In genomic region chr1:27789511-27790154, GRCh38 we compare ENCODE assay signal across 12 cellular contexts. TPM values are rescaled to one million over a fixed set of nuclear protein-coding genes. Genes with fewer than 3 reads are reported as not detected.
DNase-seq lines count a peak whose midpoint lies in the region; ATAC-seq and TF ChIP-seq lines count a peak whose summit lies in the region.
"Had no signal": no experiment of that assay in that cellular context is flagged by ENCODE, and none has a peak within 500 bp of the region (broad histone marks: within the 10 kb centered on the region; RNA-seq: fewer than 3 reads in every experiment).

No MANE protein-coding gene starts in this region.

- H3K27ac ChIP-seq in gastroesophageal sphincter (peak overlapping the region in 3 of 4 donors; percentile 33 to 51 (median 33)), parathyroid adenoma (peak overlapping the region; percentile 55)

- no peak for TF ChIP-seq EP300 in gastroesophageal sphincter (IDR thresholded peaks at IDR 0.05)

- WGBS in gastroesophageal sphincter (ENCODE audit: low coverage in 1 of 2), 2 donors = 57 to 62% methylated on average over 3 to 4 of the region's 4 CpGs

- H2AFZ ChIP-seq in parathyroid adenoma = no peak overlapping the region

- H3K9me3 ChIP-seq in T-helper 17 cell (ENCODE audit: control insufficient read depth, low read length, poor library complexity, severe bottlenecking) (peaks cover 2% of the 10 kb centered on the region), gastroesophageal sphincter (no peaks in the 10 kb centered on the region), parathyroid adenoma (ENCODE audit: control insufficient read depth, low read length) (no peaks in the 10 kb centered on the region)

- peak overlapping the region; percentile 6 for H3K27ac Mint-ChIP-seq in T-helper 17 cell

- TF ChIP-seq CTCF in gastroesophageal sphincter (IDR thresholded peaks at IDR 0.05) (no peak), parathyroid adenoma (IDR thresholded peaks at IDR 0.05) (no peak)

- TF ChIP-seq POLR2A in gastroesophageal sphincter (IDR thresholded peaks at IDR 0.05) = no peak

- no peak overlapping the region for H3K4me3 Mint-ChIP-seq in T-helper 17 cell
- H3K4me3 Mint-ChIP-seq: central memory CD8-positive, alpha-beta T cell had no signal

- no peaks in the 10 kb centered on the region for H3K27me3 ChIP-seq in gastroesophageal sphincter
- no peaks in the 10 kb centered on the region for H3K27me3 ChIP-seq in parathyroid adenoma (ENCODE audit: control insufficient read depth, insufficient read depth, low read length)

- peaks cover 0 to 29% (median 0%) of the 10 kb centered on the region in 3 donors for H3K4me1 ChIP-seq in gastroesophageal sphincter
- H3K4me1 ChIP-seq in parathyroid adenoma = peaks cover 2% of the 10 kb centered on the region

- peaks cover 5% of the 10 kb centered on the region for H3K36me3 Mint-ChIP-seq in T-helper 17 cell (ENCODE audit: low read depth)

- H3K4me1 Mint-ChIP-seq in T-helper 17 cell = peaks cover 18% of the 10 kb centered on the region

- no peaks in the 10 kb centered on the region for H3K27me3 Mint-ChIP-seq in T-helper 17 cell
- H3K27me3 Mint-ChIP-seq: central memory CD8-positive, alpha-beta T cell had no signal

- ATAC-seq in T-helper 17 cell (no peak), gastroesophageal sphincter (peak; percentile 77), GM21619 (IDR thresholded peaks at IDR 0.05; ENCODE audit: unreplicated experiment) (no peak)
- ATAC-seq: HCT116 had no signal

- DNase-seq in ELR (ENCODE audit: low read depth) (peak; percentile 25), T-helper 17 cell (no peak), cerebellum (ENCODE audit: low spot score) (no peak), nucleus accumbens (lab: John Stamatoyannopoulos, UW) (no peak)
- no peak for DNase-seq in stimulated activated CD4-positive, alpha-beta T cell treated with anti-CD3 and anti-CD28 coated beads, Interleukin-1b, Interleukin-23, amount 100 ng/mL, for 48 hours
- DNase-seq: activated CD4-positive, alpha-beta T cell treated with anti-CD3 and anti-CD28 coated beads, Interleukin-2, amount 50 U/mL, for 48 hours; COR-L47 had no signal

- no peak overlapping the region for H3K9ac ChIP-seq in parathyroid adenoma

- no peaks in the 10 kb centered on the region for H3K79me2 ChIP-seq in parathyroid adenoma

- H3K36me3 ChIP-seq in gastroesophageal sphincter (peaks cover 0 to 48% of the 10 kb centered on the region in 2 donors), parathyroid adenoma (ENCODE audit: control insufficient read depth, insufficient read depth, low read length) (no peaks in the 10 kb centered on the region)

- no peak overlapping the region for H3K4me3 ChIP-seq in gastroesophageal sphincter
- H3K4me3 ChIP-seq in parathyroid adenoma (ENCODE audit: low read depth, low read length) = peak overlapping the region; percentile 6

- peak overlapping the region; percentile 4 for H3K4me2 ChIP-seq in parathyroid adenoma (ENCODE audit: low read length)

RNA-seq across cellular contexts. Expression of gene STX12, which starts 16.6 kb away (rescaled TPM):
- total RNA-seq in T-helper 17 cell (10 to 100 TPM; 23.4 to 27.7 TPM), gastroesophageal sphincter (10 to 100 TPM; 50.6 to 76.9 (median 68.3) TPM), cerebellum (120 TPM)

RNA-seq across cellular contexts. Expression of gene PPP1R8, which starts 40.9 kb away (rescaled TPM):
- total RNA-seq in T-helper 17 cell (10 to 100 TPM; 19.6 to 21.4 TPM), gastroesophageal sphincter (10 to 100 TPM; 38.6 to 55.1 (median 41.0) TPM), cerebellum (40.5 TPM)
